Comparison of ENCODE assay signal across 8 cellular contexts in the genomic region with DNA sequence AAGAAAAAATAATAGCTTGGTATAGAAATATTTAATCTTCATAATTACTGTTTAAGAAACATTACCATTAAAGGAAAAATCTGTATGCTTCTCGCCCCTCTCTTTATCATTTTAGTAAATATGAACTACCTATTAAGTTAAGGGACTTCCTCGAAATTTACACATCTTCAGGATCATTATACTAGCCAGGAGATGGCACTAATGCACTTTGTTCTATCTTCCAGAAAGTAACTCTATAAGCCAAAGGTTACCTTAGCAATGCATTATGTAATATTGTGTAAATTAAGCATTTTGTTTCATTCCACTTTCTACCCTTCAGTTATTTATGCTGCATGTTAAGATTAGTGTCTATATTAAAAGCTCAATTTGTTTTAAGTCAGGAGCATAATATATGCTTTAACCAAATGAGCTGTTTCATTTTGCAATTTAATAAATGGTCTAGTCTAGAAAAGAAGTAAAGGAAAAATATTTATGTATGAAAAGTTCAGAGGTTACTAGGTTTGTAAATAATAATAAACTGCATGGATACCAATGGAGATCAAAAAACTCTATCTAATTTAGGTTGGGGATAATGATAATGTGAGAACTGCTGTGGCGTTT.
DNase-seq lines count a peak whose midpoint lies in the region; ATAC-seq, FAIRE-seq and TF ChIP-seq lines count a peak whose summit lies in the region.

No MANE protein-coding gene starts in this region.

- ATAC-seq in pancreas (no peak), GM18909 (IDR thresholded peaks at IDR 0.05; ENCODE audit: poor library complexity, unreplicated experiment) (no peak)

- FAIRE-seq in islet of Langerhans (lab: Jason Lieb, UNC) (peak; percentile 86), pancreas (lab: Jason Lieb, UNC) (no peak)

- no peaks in the 10 kb centered on the region for H3K27me3 ChIP-seq in GM06990 (replicated peaks; ENCODE audit: control insufficient read depth, insufficient read depth, low read length)
- H3K27me3 ChIP-seq in pancreas, result no peaks in the 10 kb centered on the region

- DNase-seq in GM06990 (ENCODE audit: extremely low read depth, insufficient read length) (no peak), HuH-7 (ENCODE audit: low spot score) (peak; percentile 2), RPMI8226 (peak; percentile 42), middle frontal gyrus (ENCODE audit: extremely low spot score, low spot score) (no peak), pancreas (no peak), activated gamma-delta T cell (lab: John Stamatoyannopoulos, UW) (no peak)

- H3K36me3 ChIP-seq in GM06990 (ENCODE audit: control insufficient read depth, insufficient read depth, low read length) (no peaks in the 10 kb centered on the region), pancreas (no peaks in the 10 kb centered on the region)

- WGBS in pancreas, 2 donors, result 48% methylated on average over 3 of the region's 3 CpGs

- H3K4me3 ChIP-seq in GM06990 (replicated peaks; ENCODE audit: low read depth, low read length) (no peak overlapping the region), pancreas (no peak overlapping the region)

- H3K4me1 ChIP-seq in pancreas, result no peaks in the 10 kb centered on the region

- intact Hi-C loops in pancreas (cut with DNase I), result no loop called here

- no peaks in the 10 kb centered on the region for H3K9me3 ChIP-seq in pancreas

- no peak overlapping the region for H3K27ac ChIP-seq in pancreas

- peak; percentile 29 for TF ChIP-seq CTCF in GM06990 (IDR thresholded peaks at IDR 0.05; ENCODE audit: insufficient read depth, low read length, poor library complexity, severe bottlenecking)
- TF ChIP-seq CTCF in pancreas (IDR thresholded peaks at IDR 0.05), result no peak

Comparison
In these comparisons a context has a peak if more than half of its experiments do, and no peak if none do; other contexts are left out.
1. DNase-seq: peak in HuH-7 (single experiment) and RPMI8226 (single experiment); none in GM06990 (single experiment), middle frontal gyrus (single experiment), pancreas (0 of 6) and activated gamma-delta T cell (single experiment).